ENCODE assay signal across 1 cellular context in genomic region chr18:47930844-47931706, GRCh38.
TF ChIP-seq lines count a peak whose summit lies in the region.

No MANE protein-coding gene starts in this region.

TF ChIP-seq in HepG2, 621 proteins besides CTCF, POLR2A, EP300 and RAD21 (continued from another document and continues in another):
- 0 out of 2 replicates have a peak, but pooled peaks have one; percentile 54 for TF ChIP-seq CSRNP2 (CRISPR knock-in tag; conservative IDR thresholded peaks at IDR 0.05; ENCODE audit: low read depth)
- no peak for TF ChIP-seq ATF6 (CRISPR knock-in tag; conservative IDR thresholded peaks at IDR 0.05)
- TF ChIP-seq TRIM22 (IDR thresholded peaks at IDR 0.05) = no peak
- TF ChIP-seq ZNF230 (CRISPR knock-in tag; IDR thresholded peaks at IDR 0.05) = peak; percentile 85
- TF ChIP-seq ZZZ3 (CRISPR knock-in tag; IDR thresholded peaks at IDR 0.05; ENCODE audit: borderline replicate concordance) = no peak
- peak; percentile 87 for TF ChIP-seq TFDP1 (CRISPR knock-in tag; IDR thresholded peaks at IDR 0.05; ENCODE audit: borderline replicate concordance)
- TF ChIP-seq ERF (CRISPR knock-in tag; IDR thresholded peaks at IDR 0.05) = 0 out of 2 replicates have a peak, but pooled peaks have one; percentile 64
- no peak; the same call in 1 of the 2 replicates for TF ChIP-seq SIN3A (IDR thresholded peaks at IDR 0.05; ENCODE audit: borderline replicate concordance, low read depth, low read length)
- TF ChIP-seq LRRFIP1 (CRISPR knock-in tag; conservative IDR thresholded peaks at IDR 0.05) = no peak
- peak; percentile 81; the same call in 1 of the 2 replicates for TF ChIP-seq POGK (CRISPR knock-in tag; conservative IDR thresholded peaks at IDR 0.05)
- TF ChIP-seq CREBL2 (CRISPR knock-in tag; IDR thresholded peaks at IDR 0.05; ENCODE audit: borderline replicate concordance) = peak; percentile 58; the same call in 1 of the 2 replicates
- no peak for TF ChIP-seq PRDM4 (CRISPR knock-in tag; IDR thresholded peaks at IDR 0.05; ENCODE audit: borderline replicate concordance)
- peak; percentile 14; the same call in 1 of the 2 replicates for TF ChIP-seq TBX3 (IDR thresholded peaks at IDR 0.05; ENCODE audit: borderline replicate concordance)
- TF ChIP-seq ZFP36L1 (CRISPR knock-in tag; IDR thresholded peaks at IDR 0.05) = no peak
- TF ChIP-seq RBAK (CRISPR knock-in tag; IDR thresholded peaks at IDR 0.05) = no peak
- peak; percentile 86; the same call in 1 of the 2 replicates for TF ChIP-seq ZNF232 (CRISPR knock-in tag; IDR thresholded peaks at IDR 0.05; ENCODE audit: borderline replicate concordance)
- no peak; the same call in 1 of the 2 replicates for TF ChIP-seq ZNF143 (CRISPR knock-in tag; IDR thresholded peaks at IDR 0.05)
- TF ChIP-seq ZNF670 (CRISPR knock-in tag; IDR thresholded peaks at IDR 0.05; ENCODE audit: borderline replicate concordance) = peak; percentile 77; the same call in 1 of the 2 replicates
- TF ChIP-seq DZIP1 (CRISPR knock-in tag; IDR thresholded peaks at IDR 0.05) = peak; percentile 85; the same call in 1 of the 2 replicates
- no peak for TF ChIP-seq RCOR2 (CRISPR knock-in tag; IDR thresholded peaks at IDR 0.05)
- no peak for TF ChIP-seq ZNF513 (CRISPR knock-in tag; conservative IDR thresholded peaks at IDR 0.05)
- TF ChIP-seq GFI1 (CRISPR knock-in tag; IDR thresholded peaks at IDR 0.05; ENCODE audit: borderline replicate concordance) = peak; percentile 60; the same call in 1 of the 2 replicates
- peak; percentile 98; the same call in 1 of the 2 replicates for TF ChIP-seq ZNF790 (CRISPR knock-in tag; IDR thresholded peaks at IDR 0.05; ENCODE audit: borderline replicate concordance)
- peak; percentile 91 for TF ChIP-seq ZBTB10 (CRISPR knock-in tag; IDR thresholded peaks at IDR 0.05; ENCODE audit: borderline replicate concordance)
- peak; percentile 56; the same call in 1 of the 2 replicates for TF ChIP-seq ZNF724P (CRISPR knock-in tag; IDR thresholded peaks at IDR 0.05; ENCODE audit: borderline replicate concordance)
- peak; percentile 93 for TF ChIP-seq KLF6 (CRISPR knock-in tag; IDR thresholded peaks at IDR 0.05)
- TF ChIP-seq NFRKB (IDR thresholded peaks at IDR 0.05) = no peak
- peak; percentile 63; the same call in 1 of the 2 replicates for TF ChIP-seq ZSCAN31 (CRISPR knock-in tag; IDR thresholded peaks at IDR 0.05; ENCODE audit: low read depth)
- peak; percentile 95 for TF ChIP-seq SALL1 (CRISPR knock-in tag; IDR thresholded peaks at IDR 0.05)
